20 cellular contexts compared by ENCODE assay signal in genomic region chr13:30645629-30646028, GRCh38. TPM values are rescaled to one million over a fixed set of nuclear protein-coding genes. Genes with fewer than 3 reads are reported as not detected.
DNase-seq lines count a peak whose midpoint lies in the region; ATAC-seq, FAIRE-seq and TF ChIP-seq lines count a peak whose summit lies in the region.
"Had no signal": no experiment of that assay in that cellular context is flagged by ENCODE, and none has a peak within 500 bp of the region (broad histone marks: within the 10 kb centered on the region; RNA-seq: fewer than 3 reads in every experiment).

No MANE protein-coding gene starts in this region.

- H3K4me1 ChIP-seq in HepG2 (ENCODE audit: insufficient read depth, low read length) (peaks cover 25% of the 10 kb centered on the region), right lobe of liver (peaks cover 0 to 28% (median 6%) of the 10 kb centered on the region in 4 donors), smooth muscle cell (ENCODE audit: low read depth) (no peaks in the 10 kb centered on the region)

- intact Hi-C loops in HepG2 (cut with micrococcal nuclease; ENCODE audit: unreplicated experiment): no loop called here
- intact Hi-C loops in right lobe of liver (cut with DNase I): no loop called here
- intact Hi-C loops in CD14-positive monocyte (cut with micrococcal nuclease): no loop called here

- TF ChIP-seq POLR2A in HepG2 (IDR thresholded peaks at IDR 0.05; ENCODE audit: insufficient read depth in 1 of 2, low read depth in 2 of 2, low read length in 2 of 2) (no peak), right lobe of liver (IDR thresholded peaks at IDR 0.05) (no peak)

- H2AFZ ChIP-seq in HepG2 (ENCODE audit: low read length): no peak overlapping the region
- no peak overlapping the region for H2AFZ ChIP-seq in smooth muscle cell (ENCODE audit: low read depth)
- H2AFZ ChIP-seq: GM23338 had no signal

- H3K9me3 ChIP-seq in HepG2 (ENCODE audit: low read length) (no peaks in the 10 kb centered on the region), right lobe of liver (no peaks in the 10 kb centered on the region), T-helper 17 cell (ENCODE audit: control insufficient read depth, low read length, poor library complexity, severe bottlenecking) (no peaks in the 10 kb centered on the region), smooth muscle cell (replicated peaks; ENCODE audit: low read depth) (no peaks in the 10 kb centered on the region)

- H3K36me3 ChIP-seq in HepG2 (replicated peaks in 1 of 2; ENCODE audit: control insufficient read depth in 1 of 2, insufficient read depth in 2 of 2, low read length in 2 of 2) (peaks cover 11 to 70% of the 10 kb centered on the region in 2 experiments), right lobe of liver (peaks cover 0 to 23% (median 12%) of the 10 kb centered on the region in 4 donors), smooth muscle cell (ENCODE audit: low read depth) (peaks cover 35% of the 10 kb centered on the region)

- ATAC-seq in HepG2 (no peak), right lobe of liver (no peak), T-helper 17 cell (no peak)
- ATAC-seq: CD8-positive, alpha-beta T cell; GM23338 had no signal

- TF ChIP-seq CTCF in HepG2 (CRISPR knock-in tag; IDR thresholded peaks at IDR 0.05): no peak
- TF ChIP-seq CTCF in right lobe of liver (IDR thresholded peaks at IDR 0.05): no peak
- no peak for TF ChIP-seq CTCF in CD14-positive monocyte (IDR thresholded peaks at IDR 0.05)
- no peak for TF ChIP-seq CTCF in smooth muscle cell (IDR thresholded peaks at IDR 0.05; ENCODE audit: borderline replicate concordance, insufficient read depth, poor library complexity, severe bottlenecking)

- peak overlapping the region; percentile 16 for H3K27ac Mint-ChIP-seq in T-helper 17 cell
- H3K27ac Mint-ChIP-seq in CD14-positive monocyte: no peak overlapping the region
- H3K27ac Mint-ChIP-seq: CD8-positive, alpha-beta T cell; GM23338 had no signal

- POLR2A ChIA-PET in HepG2 (lab: Yijun Ruan, JAX): interaction anchor here (1.2 kb wide), 1 partner anchor 27 kb away, joined by 3 read pairs; no protein-coding TSS in a partner anchor

- no peaks in the 10 kb centered on the region for H3K79me2 ChIP-seq in HepG2 (ENCODE audit: insufficient read depth, low read length)
- peaks cover 14% of the 10 kb centered on the region for H3K79me2 ChIP-seq in smooth muscle cell (ENCODE audit: low read depth)

- H3K4me3 ChIP-seq in HepG2 (replicated peaks in 1 of 3; ENCODE audit: insufficient read depth in 1 of 3, low read depth in 2 of 3, low read length in 3 of 3): no peak overlapping the region
- no peak overlapping the region for H3K4me3 ChIP-seq in right lobe of liver
- no peak overlapping the region for H3K4me3 ChIP-seq in smooth muscle cell
- H3K4me3 ChIP-seq: GM23338 had no signal

- no peaks in the 10 kb centered on the region for H3K9me3 Mint-ChIP-seq in CD14-positive monocyte
- H3K9me3 Mint-ChIP-seq: CD8-positive, alpha-beta T cell; GM23338; IgD-negative memory B cell had no signal

- no peak overlapping the region for H3K4me2 ChIP-seq in HepG2 (ENCODE audit: low read depth, low read length)
- no peak overlapping the region for H3K4me2 ChIP-seq in smooth muscle cell
- H3K4me2 ChIP-seq: GM23338 had no signal

- H3F3A ChIP-seq in smooth muscle cell (ENCODE audit: low read depth): no peaks in the 10 kb centered on the region

- H3K27me3 ChIP-seq in HepG2 (ENCODE audit: control insufficient read depth in 1 of 2, insufficient read depth in 2 of 2, low read length in 2 of 2) (no peaks in the 10 kb centered on the region), right lobe of liver (no peaks in the 10 kb centered on the region), smooth muscle cell (ENCODE audit: low read depth) (no peaks in the 10 kb centered on the region)

- H3K9ac ChIP-seq in HepG2 (ENCODE audit: insufficient read depth, low read depth, low read length): no peak overlapping the region
- no peak overlapping the region for H3K9ac ChIP-seq in smooth muscle cell (ENCODE audit: low read depth)

- H4K20me1 ChIP-seq in HepG2 (ENCODE audit: insufficient read depth, low read length): no peaks in the 10 kb centered on the region
- H4K20me1 ChIP-seq in smooth muscle cell (ENCODE audit: low read depth): peaks cover 64% of the 10 kb centered on the region

- in situ Hi-C loops in HepG2 (cut with HindIII; ENCODE audit: extremely low pct_ligation_motif_present, low pct_unique_long_range_greater_than_20kb): no loop called here

- BruUV-seq in HepG2 (replicated peaks; lab: Mats Ljungman, UMichigan): no TSS peak

- no peak for DNase-seq in HepG2 (ENCODE audit: low spot score)
- DNase-seq in right lobe of liver: no peak
- DNase-seq in T-helper 17 cell: no peak
- DNase-seq in pons (ENCODE audit: low spot score): no peak
- no peak for DNase-seq in CD14-positive monocyte (ENCODE audit: low spot score)
- DNase-seq in smooth muscle cell (lab: John Stamatoyannopoulos, UW; ENCODE audit: unreplicated experiment): no peak
- DNase-seq: ACHN; CD8-positive, alpha-beta T cell; COR-L47; DMS153; DMS79 treated with DMSO at 0.1 percent for 48 hours; EL; H7 had no signal

- TF ChIP-seq RAD21 in HepG2 (CRISPR knock-in tag; IDR thresholded peaks at IDR 0.05): no peak

- TF ChIP-seq EP300 in HepG2 (IDR thresholded peaks at IDR 0.05; ENCODE audit: low read depth in 2 of 2, low read length in 2 of 2) (no peak), HepG2 (CRISPR knock-in tag; IDR thresholded peaks at IDR 0.05; ENCODE audit: borderline replicate concordance) (no peak)

- no peak overlapping the region for H3K27ac ChIP-seq in HepG2 (ENCODE audit: extremely low read length, insufficient read depth, low read length)
- no peak overlapping the region for H3K27ac ChIP-seq in right lobe of liver
- H3K27ac ChIP-seq in smooth muscle cell (ENCODE audit: low read depth): no peak overlapping the region
- H3K27ac ChIP-seq: C4-2B had no signal

- peaks cover 22% of the 10 kb centered on the region for H3K36me3 Mint-ChIP-seq in T-helper 17 cell (ENCODE audit: low read depth)
- peaks cover 79 to 89% of the 10 kb centered on the region in 2 donors for H3K36me3 Mint-ChIP-seq in CD14-positive monocyte

- CTCF ChIA-PET in HepG2 (lab: Yijun Ruan, JAX; ENCODE audit: low intra/inter-chr PET ratio, low total read pairs): no interaction called here

- H3K27me3 Mint-ChIP-seq in T-helper 17 cell (no peaks in the 10 kb centered on the region), CD14-positive monocyte (ENCODE audit: low read depth in 3 of 3) (no peaks in the 10 kb centered on the region)
- H3K27me3 Mint-ChIP-seq: IgD-negative memory B cell had no signal

- H3K4me3 Mint-ChIP-seq in T-helper 17 cell: no peak overlapping the region
- H3K4me3 Mint-ChIP-seq in CD14-positive monocyte: no peak overlapping the region
- H3K4me3 Mint-ChIP-seq: CD8-positive, alpha-beta T cell; GM23338 had no signal

- FAIRE-seq in HepG2 (lab: Jason Lieb, UNC) (no peak), islet of Langerhans (lab: Jason Lieb, UNC) (peak; percentile 61)
- FAIRE-seq: D721Med, G401.6, GM12892 had no signal

- H3K4me1 Mint-ChIP-seq in T-helper 17 cell (peaks cover 27% of the 10 kb centered on the region), CD14-positive monocyte (no peaks in the 10 kb centered on the region)
- H3K4me1 Mint-ChIP-seq: GM23338 had no signal

TF ChIP-seq in HepG2, 621 proteins besides CTCF, POLR2A, EP300 and RAD21:
- no peak for TF ChIP-seq ZSCAN12 (CRISPR knock-in tag; IDR thresholded peaks at IDR 0.05)
- TF ChIP-seq ZNF713 (CRISPR knock-in tag; IDR thresholded peaks at IDR 0.05): no peak
- TF ChIP-seq ZNF138 (CRISPR knock-in tag; IDR thresholded peaks at IDR 0.05; ENCODE audit: low read depth): no peak
- TF ChIP-seq ARNTL (CRISPR knock-in tag; IDR thresholded peaks at IDR 0.05): no peak
- no peak for TF ChIP-seq ZNF839 (CRISPR knock-in tag; IDR thresholded peaks at IDR 0.05; ENCODE audit: borderline replicate concordance)
- TF ChIP-seq ZNF773 (CRISPR knock-in tag; IDR thresholded peaks at IDR 0.05; ENCODE audit: borderline replicate concordance): no peak
- TF ChIP-seq ZNF576 (CRISPR knock-in tag; IDR thresholded peaks at IDR 0.05): no peak
- TF ChIP-seq ZNF629 (CRISPR knock-in tag; conservative IDR thresholded peaks at IDR 0.05): peak; percentile 70

RNA-seq across cellular contexts. Expression of gene USPL1, which starts 27.9 kb away (rescaled TPM):
- total RNA-seq in HepG2 (2016; rRNA removed; fragmentation: Illumina TruSeq; extraction: Trizol) (13.7 and 18.3 TPM in 2 replicates), right lobe of liver (10 to 100 TPM in 1 of 6 experiments, 1 to 10 TPM in 5; 5.6 to 11.2 (median 8.4) TPM), T-helper 17 cell (10 to 100 TPM; 31.8 to 32.4 TPM), smooth muscle cell (33.3 and 37.7 TPM in 2 replicates)
- total RNA-seq in HepG2 (2016; cell fraction: cytosol; rRNA removed; fragmentation: Illumina TruSeq; extraction: Trizol; ENCODE audit: low read depth): 5.2 and 7.8 TPM in 2 replicates
- total RNA-seq in HepG2 (2016; cell fraction: insoluble cytoplasmic fraction; rRNA removed; fragmentation: Illumina TruSeq; extraction: Trizol): 13.0 and 18.8 TPM in 2 replicates
- total RNA-seq in HepG2 (2016; cell fraction: membrane; rRNA removed; fragmentation: Illumina TruSeq; extraction: Trizol): 7.1 and 7.5 TPM in 2 replicates
- total RNA-seq in HepG2 (2016; cell fraction: nucleus; rRNA removed; fragmentation: Illumina TruSeq; extraction: Trizol): 15.9 and 19.0 TPM in 2 replicates
- polyA plus RNA-seq in HepG2 (2011; rRNA removed) (14.0 and 15.9 TPM in 2 replicates), CD14-positive monocyte (1 to 10 TPM; 3.9 to 5.5 TPM), smooth muscle cell (11.6 and 12.3 TPM in 2 replicates)
- 5.9 and 8.3 TPM in 2 replicates for polyA plus RNA-seq in HepG2 (2011; cell fraction: cytosol; rRNA removed)
- polyA plus RNA-seq in HepG2 (2011; cell fraction: nucleus; rRNA removed): 21.1 and 22.4 TPM in 2 replicates
- polyA plus RNA-seq in HepG2 (2012): 11.9 and 12.6 TPM in 2 replicates
- 0.46 and 0.81 TPM in 2 replicates for polyA plus RNA-seq in HepG2 (2016; cell fraction: cytosol; fragmentation: Illumina TruSeq; extraction: Trizol; ENCODE audit: low read depth)
- polyA plus RNA-seq in HepG2 (2016; cell fraction: insoluble cytoplasmic fraction; fragmentation: Illumina TruSeq; extraction: Trizol; ENCODE audit: low read depth): 13.6 and 13.8 TPM in 2 replicates
- polyA plus RNA-seq in HepG2 (2016; cell fraction: membrane; fragmentation: Illumina TruSeq; extraction: Trizol; ENCODE audit: low read depth): 1.7 and 2.0 TPM in 2 replicates
- 26.5 and 28.1 TPM in 2 replicates for polyA plus RNA-seq in HepG2 (2016; cell fraction: nucleus; fragmentation: Illumina TruSeq; extraction: Trizol; ENCODE audit: insufficient read depth, low read depth)
- 6.2 and 6.4 TPM in 2 replicates for polyA minus RNA-seq in HepG2 (2011; rRNA and poly(A)+ RNA removed; ENCODE audit: low replicate concordance)
- polyA minus RNA-seq in HepG2 (2011; cell fraction: cytosol; rRNA and poly(A)+ RNA removed): 7.7 and 8.2 TPM in 2 replicates
- polyA minus RNA-seq in HepG2 (2011; cell fraction: nucleus; rRNA and poly(A)+ RNA removed): 29.2 and 38.0 TPM in 2 replicates
